2 cellular contexts compared by ENCODE assay signal in the genomic region with DNA sequence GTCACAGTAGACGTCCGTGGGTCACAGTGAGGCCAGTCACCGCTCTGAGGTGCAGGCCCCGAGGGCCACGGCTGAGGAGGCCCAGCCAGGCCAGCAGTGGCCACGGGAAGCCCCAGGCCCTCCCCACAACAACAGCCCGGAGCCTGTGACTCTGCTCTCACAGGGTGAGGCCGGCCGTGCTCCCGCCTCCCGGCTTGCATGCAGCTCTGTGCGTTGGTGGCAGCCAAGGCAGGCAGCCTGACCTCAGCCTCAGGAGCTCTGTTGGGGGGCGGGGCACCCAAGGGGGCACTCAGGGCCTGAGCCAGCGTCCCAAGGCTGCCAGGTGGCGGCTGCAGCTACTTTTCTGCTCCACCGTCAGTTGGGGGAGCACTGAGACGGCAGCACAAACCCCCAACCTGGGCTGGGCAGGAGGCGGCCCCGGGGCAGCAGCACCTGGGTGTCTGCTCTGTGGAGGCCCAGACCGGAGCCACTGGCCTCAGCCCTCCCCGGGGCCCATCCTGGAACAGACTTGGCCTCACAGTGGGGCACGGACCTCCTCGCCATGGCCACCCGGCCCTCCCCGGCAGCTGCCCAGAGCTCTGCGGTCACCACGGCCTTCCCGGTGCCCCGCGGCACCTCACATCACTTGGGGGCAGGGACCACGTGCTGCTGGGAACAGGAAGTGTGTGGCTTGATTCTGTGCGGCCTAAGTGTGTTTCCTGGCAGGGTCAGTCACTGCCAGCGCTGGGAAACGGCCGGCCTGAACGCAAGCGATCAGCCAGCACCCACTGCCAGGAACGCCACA.
TF ChIP-seq lines count a peak whose summit lies in the region.

No MANE protein-coding gene starts in this region.

TF ChIP-seq in HEK293, 187 proteins besides CTCF, POLR2A, EP300 and RAD21:
- no peak for TF ChIP-seq ZFP37 (tag by site-specific recombination; IDR thresholded peaks at IDR 0.05)
- TF ChIP-seq, protein P1, sequence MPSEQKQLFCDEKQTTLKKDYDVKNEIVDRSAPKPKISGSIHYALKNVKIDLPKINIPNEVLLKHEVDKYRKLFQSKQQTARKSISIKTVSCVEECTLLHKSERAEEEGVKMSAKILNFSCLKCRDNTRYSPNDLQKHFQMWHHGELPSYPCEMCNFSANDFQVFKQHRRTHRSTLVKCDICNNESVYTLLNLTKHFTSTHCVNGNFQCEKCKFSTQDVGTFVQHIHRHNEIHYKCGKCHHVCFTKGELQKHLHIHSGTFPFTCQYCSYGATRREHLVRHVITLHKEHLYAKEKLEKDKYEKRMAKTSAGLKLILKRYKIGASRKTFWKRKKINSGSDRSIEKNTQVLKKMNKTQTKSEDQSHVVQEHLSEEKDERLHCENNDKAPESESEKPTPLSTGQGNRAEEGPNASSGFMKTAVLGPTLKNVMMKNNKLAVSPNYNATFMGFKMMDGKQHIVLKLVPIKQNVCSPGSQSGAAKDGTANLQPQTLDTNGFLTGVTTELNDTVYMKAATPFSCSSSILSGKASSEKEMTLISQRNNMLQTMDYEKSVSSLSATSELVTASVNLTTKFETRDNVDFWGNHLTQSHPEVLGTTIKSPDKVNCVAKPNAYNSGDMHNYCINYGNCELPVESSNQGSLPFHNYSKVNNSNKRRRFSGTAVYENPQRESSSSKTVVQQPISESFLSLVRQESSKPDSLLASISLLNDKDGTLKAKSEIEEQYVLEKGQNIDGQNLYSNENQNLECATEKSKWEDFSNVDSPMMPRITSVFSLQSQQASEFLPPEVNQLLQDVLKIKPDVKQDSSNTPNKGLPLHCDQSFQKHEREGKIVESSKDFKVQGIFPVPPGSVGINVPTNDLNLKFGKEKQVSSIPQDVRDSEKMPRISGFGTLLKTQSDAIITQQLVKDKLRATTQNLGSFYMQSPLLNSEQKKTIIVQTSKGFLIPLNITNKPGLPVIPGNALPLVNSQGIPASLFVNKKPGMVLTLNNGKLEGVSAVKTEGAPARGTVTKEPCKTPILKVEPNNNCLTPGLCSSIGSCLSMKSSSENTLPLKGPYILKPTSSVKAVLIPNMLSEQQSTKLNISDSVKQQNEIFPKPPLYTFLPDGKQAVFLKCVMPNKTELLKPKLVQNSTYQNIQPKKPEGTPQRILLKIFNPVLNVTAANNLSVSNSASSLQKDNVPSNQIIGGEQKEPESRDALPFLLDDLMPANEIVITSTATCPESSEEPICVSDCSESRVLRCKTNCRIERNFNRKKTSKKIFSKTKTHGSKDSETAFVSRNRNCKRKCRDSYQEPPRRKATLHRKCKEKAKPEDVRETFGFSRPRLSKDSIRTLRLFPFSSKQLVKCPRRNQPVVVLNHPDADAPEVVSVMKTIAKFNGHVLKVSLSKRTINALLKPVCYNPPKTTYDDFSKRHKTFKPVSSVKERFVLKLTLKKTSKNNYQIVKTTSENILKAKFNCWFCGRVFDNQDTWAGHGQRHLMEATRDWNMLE (tag by site-specific recombination; conservative IDR thresholded peaks at IDR 0.05; ENCODE audit: low read depth) = no peak
- no peak for TF ChIP-seq ZNF654 (tag by site-specific recombination; IDR thresholded peaks at IDR 0.05; ENCODE audit: low read depth)
- TF ChIP-seq TCF7L2 (IDR thresholded peaks at IDR 0.05; ENCODE audit: borderline replicate concordance, low read depth, low read length) = no peak
- peak; percentile 30; the same call in 1 of the 2 replicates for TF ChIP-seq ZIC2 (tag by site-specific recombination; IDR thresholded peaks at IDR 0.05)
- TF ChIP-seq GLIS1 (tag by site-specific recombination; IDR thresholded peaks at IDR 0.05) = peak; percentile 78
- TF ChIP-seq KLF16 (tag by site-specific recombination; IDR thresholded peaks at IDR 0.05) = no peak
- TF ChIP-seq ZNF174 (tag by site-specific recombination; IDR thresholded peaks at IDR 0.05) = no peak
- no peak for TF ChIP-seq OSR2 (tag by site-specific recombination; IDR thresholded peaks at IDR 0.05)
- no peak for TF ChIP-seq ZNF843 (tag by site-specific recombination; IDR thresholded peaks at IDR 0.05)
- no peak for TF ChIP-seq REPIN1 (tag by site-specific recombination; IDR thresholded peaks at IDR 0.05; ENCODE audit: low read depth)
- TF ChIP-seq ZNF354C (tag by site-specific recombination; IDR thresholded peaks at IDR 0.05; ENCODE audit: borderline replicate concordance, low read depth) = no peak
- no peak for TF ChIP-seq ZEB2 (tag by site-specific recombination; IDR thresholded peaks at IDR 0.05)
- TF ChIP-seq, protein P2, sequence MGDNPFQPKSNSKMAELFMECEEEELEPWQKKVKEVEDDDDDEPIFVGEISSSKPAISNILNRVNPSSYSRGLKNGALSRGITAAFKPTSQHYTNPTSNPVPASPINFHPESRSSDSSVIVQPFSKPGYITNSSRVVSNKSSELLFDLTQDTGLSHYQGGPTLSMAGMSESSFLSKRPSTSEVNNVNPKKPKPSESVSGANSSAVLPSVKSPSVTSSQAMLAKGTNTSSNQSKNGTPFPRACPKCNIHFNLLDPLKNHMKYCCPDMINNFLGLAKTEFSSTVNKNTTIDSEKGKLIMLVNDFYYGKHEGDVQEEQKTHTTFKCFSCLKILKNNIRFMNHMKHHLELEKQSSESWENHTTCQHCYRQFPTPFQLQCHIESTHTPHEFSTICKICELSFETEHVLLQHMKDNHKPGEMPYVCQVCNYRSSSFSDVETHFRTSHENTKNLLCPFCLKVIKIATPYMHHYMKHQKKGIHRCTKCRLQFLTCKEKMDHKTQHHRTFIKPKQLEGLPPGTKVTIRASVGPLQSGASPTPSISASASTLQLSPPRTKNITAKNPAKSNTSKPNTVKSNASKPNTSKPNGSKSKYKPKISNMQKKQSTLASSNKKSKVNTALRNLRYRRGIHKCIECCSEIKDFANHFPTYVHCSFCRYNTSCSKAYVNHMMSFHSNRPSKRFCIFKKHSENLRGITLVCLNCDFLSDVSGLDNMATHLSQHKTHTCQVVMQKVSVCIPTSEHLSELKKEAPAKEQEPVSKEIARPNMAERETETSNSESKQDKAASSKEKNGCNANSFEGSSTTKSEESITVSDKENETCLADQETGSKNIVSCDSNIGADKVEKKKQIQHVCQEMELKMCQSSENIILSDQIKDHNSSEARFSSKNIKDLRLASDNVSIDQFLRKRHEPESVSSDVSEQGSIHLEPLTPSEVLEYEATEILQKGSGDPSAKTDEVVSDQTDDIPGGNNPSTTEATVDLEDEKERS (tag by site-specific recombination; IDR thresholded peaks at IDR 0.05) = no peak

TF ChIP-seq in H1, 55 proteins besides CTCF, POLR2A, EP300 and RAD21:
- no peak for TF ChIP-seq TCF12 (IDR thresholded peaks at IDR 0.05; ENCODE audit: low read depth, low read length)
- TF ChIP-seq BCL11A (IDR thresholded peaks at IDR 0.05; ENCODE audit: low read depth in 2 of 2, low read length in 2 of 2) = no peak
- TF ChIP-seq SIN3A (conservative IDR thresholded peaks at IDR 0.05 in 1 of 2, IDR thresholded peaks at IDR 0.05 in 1 of 2; ENCODE audit: low read depth in 1 of 2, low read length in 2 of 2) = no peak
- no peak for TF ChIP-seq NANOG (IDR thresholded peaks at IDR 0.05; ENCODE audit: insufficient read depth, low read depth, low read length, poor library complexity, severe bottlenecking)
- no peak for TF ChIP-seq PHF8 (conservative IDR thresholded peaks at IDR 0.05; ENCODE audit: low read depth, low read length)
- no peak for TF ChIP-seq CREB1 (IDR thresholded peaks at IDR 0.05)
- TF ChIP-seq, protein P3, sequence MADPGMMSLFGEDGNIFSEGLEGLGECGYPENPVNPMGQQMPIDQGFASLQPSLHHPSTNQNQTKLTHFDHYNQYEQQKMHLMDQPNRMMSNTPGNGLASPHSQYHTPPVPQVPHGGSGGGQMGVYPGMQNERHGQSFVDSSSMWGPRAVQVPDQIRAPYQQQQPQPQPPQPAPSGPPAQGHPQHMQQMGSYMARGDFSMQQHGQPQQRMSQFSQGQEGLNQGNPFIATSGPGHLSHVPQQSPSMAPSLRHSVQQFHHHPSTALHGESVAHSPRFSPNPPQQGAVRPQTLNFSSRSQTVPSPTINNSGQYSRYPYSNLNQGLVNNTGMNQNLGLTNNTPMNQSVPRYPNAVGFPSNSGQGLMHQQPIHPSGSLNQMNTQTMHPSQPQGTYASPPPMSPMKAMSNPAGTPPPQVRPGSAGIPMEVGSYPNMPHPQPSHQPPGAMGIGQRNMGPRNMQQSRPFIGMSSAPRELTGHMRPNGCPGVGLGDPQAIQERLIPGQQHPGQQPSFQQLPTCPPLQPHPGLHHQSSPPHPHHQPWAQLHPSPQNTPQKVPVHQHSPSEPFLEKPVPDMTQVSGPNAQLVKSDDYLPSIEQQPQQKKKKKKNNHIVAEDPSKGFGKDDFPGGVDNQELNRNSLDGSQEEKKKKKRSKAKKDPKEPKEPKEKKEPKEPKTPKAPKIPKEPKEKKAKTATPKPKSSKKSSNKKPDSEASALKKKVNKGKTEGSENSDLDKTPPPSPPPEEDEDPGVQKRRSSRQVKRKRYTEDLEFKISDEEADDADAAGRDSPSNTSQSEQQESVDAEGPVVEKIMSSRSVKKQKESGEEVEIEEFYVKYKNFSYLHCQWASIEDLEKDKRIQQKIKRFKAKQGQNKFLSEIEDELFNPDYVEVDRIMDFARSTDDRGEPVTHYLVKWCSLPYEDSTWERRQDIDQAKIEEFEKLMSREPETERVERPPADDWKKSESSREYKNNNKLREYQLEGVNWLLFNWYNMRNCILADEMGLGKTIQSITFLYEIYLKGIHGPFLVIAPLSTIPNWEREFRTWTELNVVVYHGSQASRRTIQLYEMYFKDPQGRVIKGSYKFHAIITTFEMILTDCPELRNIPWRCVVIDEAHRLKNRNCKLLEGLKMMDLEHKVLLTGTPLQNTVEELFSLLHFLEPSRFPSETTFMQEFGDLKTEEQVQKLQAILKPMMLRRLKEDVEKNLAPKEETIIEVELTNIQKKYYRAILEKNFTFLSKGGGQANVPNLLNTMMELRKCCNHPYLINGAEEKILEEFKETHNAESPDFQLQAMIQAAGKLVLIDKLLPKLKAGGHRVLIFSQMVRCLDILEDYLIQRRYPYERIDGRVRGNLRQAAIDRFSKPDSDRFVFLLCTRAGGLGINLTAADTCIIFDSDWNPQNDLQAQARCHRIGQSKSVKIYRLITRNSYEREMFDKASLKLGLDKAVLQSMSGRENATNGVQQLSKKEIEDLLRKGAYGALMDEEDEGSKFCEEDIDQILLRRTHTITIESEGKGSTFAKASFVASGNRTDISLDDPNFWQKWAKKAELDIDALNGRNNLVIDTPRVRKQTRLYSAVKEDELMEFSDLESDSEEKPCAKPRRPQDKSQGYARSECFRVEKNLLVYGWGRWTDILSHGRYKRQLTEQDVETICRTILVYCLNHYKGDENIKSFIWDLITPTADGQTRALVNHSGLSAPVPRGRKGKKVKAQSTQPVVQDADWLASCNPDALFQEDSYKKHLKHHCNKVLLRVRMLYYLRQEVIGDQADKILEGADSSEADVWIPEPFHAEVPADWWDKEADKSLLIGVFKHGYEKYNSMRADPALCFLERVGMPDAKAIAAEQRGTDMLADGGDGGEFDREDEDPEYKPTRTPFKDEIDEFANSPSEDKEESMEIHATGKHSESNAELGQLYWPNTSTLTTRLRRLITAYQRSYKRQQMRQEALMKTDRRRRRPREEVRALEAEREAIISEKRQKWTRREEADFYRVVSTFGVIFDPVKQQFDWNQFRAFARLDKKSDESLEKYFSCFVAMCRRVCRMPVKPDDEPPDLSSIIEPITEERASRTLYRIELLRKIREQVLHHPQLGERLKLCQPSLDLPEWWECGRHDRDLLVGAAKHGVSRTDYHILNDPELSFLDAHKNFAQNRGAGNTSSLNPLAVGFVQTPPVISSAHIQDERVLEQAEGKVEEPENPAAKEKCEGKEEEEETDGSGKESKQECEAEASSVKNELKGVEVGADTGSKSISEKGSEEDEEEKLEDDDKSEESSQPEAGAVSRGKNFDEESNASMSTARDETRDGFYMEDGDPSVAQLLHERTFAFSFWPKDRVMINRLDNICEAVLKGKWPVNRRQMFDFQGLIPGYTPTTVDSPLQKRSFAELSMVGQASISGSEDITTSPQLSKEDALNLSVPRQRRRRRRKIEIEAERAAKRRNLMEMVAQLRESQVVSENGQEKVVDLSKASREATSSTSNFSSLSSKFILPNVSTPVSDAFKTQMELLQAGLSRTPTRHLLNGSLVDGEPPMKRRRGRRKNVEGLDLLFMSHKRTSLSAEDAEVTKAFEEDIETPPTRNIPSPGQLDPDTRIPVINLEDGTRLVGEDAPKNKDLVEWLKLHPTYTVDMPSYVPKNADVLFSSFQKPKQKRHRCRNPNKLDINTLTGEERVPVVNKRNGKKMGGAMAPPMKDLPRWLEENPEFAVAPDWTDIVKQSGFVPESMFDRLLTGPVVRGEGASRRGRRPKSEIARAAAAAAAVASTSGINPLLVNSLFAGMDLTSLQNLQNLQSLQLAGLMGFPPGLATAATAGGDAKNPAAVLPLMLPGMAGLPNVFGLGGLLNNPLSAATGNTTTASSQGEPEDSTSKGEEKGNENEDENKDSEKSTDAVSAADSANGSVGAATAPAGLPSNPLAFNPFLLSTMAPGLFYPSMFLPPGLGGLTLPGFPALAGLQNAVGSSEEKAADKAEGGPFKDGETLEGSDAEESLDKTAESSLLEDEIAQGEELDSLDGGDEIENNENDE (IDR thresholded peaks at IDR 0.05; ENCODE audit: insufficient replicate concordance, low read length) = no peak
- TF ChIP-seq NRF1 (IDR thresholded peaks at IDR 0.05; ENCODE audit: low read depth, low read length) = no peak
- TF ChIP-seq SIX5 (IDR thresholded peaks at IDR 0.05; ENCODE audit: low read depth, low read length) = no peak
- TF ChIP-seq TEAD4 (IDR thresholded peaks at IDR 0.05; ENCODE audit: low read depth, low read length) = no peak
- TF ChIP-seq, protein P4, sequence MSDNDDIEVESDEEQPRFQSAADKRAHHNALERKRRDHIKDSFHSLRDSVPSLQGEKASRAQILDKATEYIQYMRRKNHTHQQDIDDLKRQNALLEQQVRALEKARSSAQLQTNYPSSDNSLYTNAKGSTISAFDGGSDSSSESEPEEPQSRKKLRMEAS (IDR thresholded peaks at IDR 0.05) = no peak
- TF ChIP-seq ZNF274 (IDR thresholded peaks at IDR 0.05; ENCODE audit: borderline replicate concordance, extremely low read depth, low read length) = no peak
- TF ChIP-seq CHD2 (IDR thresholded peaks at IDR 0.05; ENCODE audit: low read length) = no peak
- no peak for TF ChIP-seq BRCA1 (IDR thresholded peaks at IDR 0.05; ENCODE audit: low read depth, low read length)
- TF ChIP-seq POU5F1 (IDR thresholded peaks at IDR 0.05; ENCODE audit: low read depth, low read length) = no peak
- TF ChIP-seq, protein P5, sequence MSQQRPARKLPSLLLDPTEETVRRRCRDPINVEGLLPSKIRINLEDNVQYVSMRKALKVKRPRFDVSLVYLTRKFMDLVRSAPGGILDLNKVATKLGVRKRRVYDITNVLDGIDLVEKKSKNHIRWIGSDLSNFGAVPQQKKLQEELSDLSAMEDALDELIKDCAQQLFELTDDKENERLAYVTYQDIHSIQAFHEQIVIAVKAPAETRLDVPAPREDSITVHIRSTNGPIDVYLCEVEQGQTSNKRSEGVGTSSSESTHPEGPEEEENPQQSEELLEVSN (IDR thresholded peaks at IDR 0.05) = no peak
- TF ChIP-seq KDM1A (IDR thresholded peaks at IDR 0.05; ENCODE audit: borderline replicate concordance, low read length) = no peak
- TF ChIP-seq BACH1 (IDR thresholded peaks at IDR 0.05; ENCODE audit: low read length) = no peak
- TF ChIP-seq HDAC6 (IDR thresholded peaks at IDR 0.05; ENCODE audit: low read depth, low read length) = no peak
